ENCODE assay signal across 8 cellular contexts in the genomic region with DNA sequence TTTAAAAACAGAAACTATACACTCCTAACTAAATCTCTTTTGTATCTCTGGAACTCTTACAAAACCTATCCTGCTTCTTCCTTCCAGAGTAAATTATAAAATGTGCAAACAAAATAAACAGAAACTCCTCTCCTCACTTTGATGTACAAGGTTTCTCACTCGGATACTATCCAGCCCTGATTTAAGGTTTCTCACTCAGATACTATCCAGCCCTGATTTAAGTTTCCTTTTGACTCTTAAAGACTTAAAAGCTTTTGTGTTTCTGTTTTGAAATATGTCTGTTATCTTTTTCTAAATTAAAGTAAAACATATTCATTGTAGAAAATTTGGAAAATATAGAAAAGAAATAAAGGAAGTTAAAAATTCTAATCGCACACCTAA.
DNase-seq lines count a peak whose midpoint lies in the region; ATAC-seq, FAIRE-seq and TF ChIP-seq lines count a peak whose summit lies in the region.
"Had no signal": no experiment of that assay in that cellular context is flagged by ENCODE, and none has a peak within 500 bp of the region (broad histone marks: within the 10 kb centered on the region; RNA-seq: fewer than 3 reads in every experiment).

No MANE protein-coding gene starts in this region.

- H3K27ac Mint-ChIP-seq in activated CD8-positive, alpha-beta memory T cell treated with anti-CD3 and anti-CD28 coated beads, Interleukin-2, amount 10 ng/mL, durations not matched to agents 7 days and 5 days = no peak overlapping the region
- no peak overlapping the region for H3K27ac Mint-ChIP-seq in HFFc6
- H3K27ac Mint-ChIP-seq: CD14-positive monocyte had no signal

- peaks cover 14% of the 10 kb centered on the region for H3K27me3 Mint-ChIP-seq in activated CD8-positive, alpha-beta memory T cell treated with anti-CD3 and anti-CD28 coated beads, Interleukin-2, amount 10 ng/mL, durations not matched to agents 7 days and 5 days
- H3K27me3 Mint-ChIP-seq in HFFc6 (ENCODE audit: insufficient read depth) = no peaks in the 10 kb centered on the region

- H3K4me1 Mint-ChIP-seq in activated CD8-positive, alpha-beta memory T cell treated with anti-CD3 and anti-CD28 coated beads, Interleukin-2, amount 10 ng/mL, durations not matched to agents 7 days and 5 days = peaks cover 4% of the 10 kb centered on the region
- H3K4me1 Mint-ChIP-seq in HFFc6 (ENCODE audit: low read depth) = no peaks in the 10 kb centered on the region
- H3K4me1 Mint-ChIP-seq: CD14-positive monocyte had no signal

- H3K4me2 ChIP-seq in keratinocyte (ENCODE audit: control insufficient read depth, extremely low read depth, insufficient read depth, low read depth, low read length) = peak overlapping the region; percentile 20

- no peaks in the 10 kb centered on the region for H3K27me3 ChIP-seq in keratinocyte (ENCODE audit: control insufficient read depth, extremely low read depth, insufficient read depth, low read length)

- dilution Hi-C loops in keratinocyte (cut with MboI; ENCODE audit: extremely low pct_ligation_motif_present, low sequenced_read_pairs) = no loop called here

- H3K9me3 Mint-ChIP-seq in activated CD8-positive, alpha-beta memory T cell treated with anti-CD3 and anti-CD28 coated beads, Interleukin-2, amount 10 ng/mL, durations not matched to agents 7 days and 5 days (ENCODE audit: low read depth) = no peaks in the 10 kb centered on the region
- no peaks in the 10 kb centered on the region for H3K9me3 Mint-ChIP-seq in HFFc6

- H3K4me3 Mint-ChIP-seq in activated CD8-positive, alpha-beta memory T cell treated with anti-CD3 and anti-CD28 coated beads, Interleukin-2, amount 10 ng/mL, durations not matched to agents 7 days and 5 days = peak overlapping the region; percentile 14
- H3K4me3 Mint-ChIP-seq in HFFc6 = peak overlapping the region; percentile 49
- H3K4me3 Mint-ChIP-seq: CD14-positive monocyte had no signal

- no peak for TF ChIP-seq CTCF in HFFc6 (IDR thresholded peaks at IDR 0.05)
- TF ChIP-seq CTCF in keratinocyte (optimal IDR thresholded peaks at IDR 0.05 in 1 of 3, IDR thresholded peaks at IDR 0.05 in 1 of 3, conservative IDR thresholded peaks at IDR 0.05 in 1 of 3; ENCODE audit: extremely low read depth in 1 of 3, insufficient read depth in 2 of 3, low read length in 3 of 3) = no peak

- no peak for FAIRE-seq in keratinocyte (lab: Jason Lieb, UNC)

- H3K4me1 ChIP-seq in keratinocyte (ENCODE audit: control insufficient read depth, extremely low read depth, insufficient read depth, low read length) = no peaks in the 10 kb centered on the region

- no peaks in the 10 kb centered on the region for H3K36me3 Mint-ChIP-seq in activated CD8-positive, alpha-beta memory T cell treated with anti-CD3 and anti-CD28 coated beads, Interleukin-2, amount 10 ng/mL, durations not matched to agents 7 days and 5 days
- H3K36me3 Mint-ChIP-seq in HFFc6 (ENCODE audit: low read depth) = no peaks in the 10 kb centered on the region
- H3K36me3 Mint-ChIP-seq: CD14-positive monocyte had no signal

- H4K20me1 ChIP-seq in keratinocyte (ENCODE audit: control insufficient read depth, extremely low read depth, insufficient read depth, low read length) = no peaks in the 10 kb centered on the region

- no peak overlapping the region for H2AFZ ChIP-seq in keratinocyte (ENCODE audit: control insufficient read depth, low read length)

- CTCF ChIA-PET in activated CD8-positive, alpha-beta memory T cell treated with anti-CD3 and anti-CD28 coated beads, Interleukin-2, amount 10 ng/mL, durations not matched to agents 7 days and 5 days (lab: Charles Lee) = interaction anchor here (0.6 to 1.6 kb wide), 10 partner anchors 8 to 526 kb away, joined by 3 to 10 read pairs (median 3); no protein-coding TSS in a partner anchor

- H3K79me2 ChIP-seq in keratinocyte (ENCODE audit: control insufficient read depth, insufficient read depth, low read length) = no peaks in the 10 kb centered on the region

- H3K27ac ChIP-seq in SK-N-MC (peak overlapping the region; percentile 22; the same call in 1 of the 2 replicates), keratinocyte (ENCODE audit: control insufficient read depth, insufficient read depth, low read length) (no peak overlapping the region)

- H3K9ac ChIP-seq in SK-N-MC (ENCODE audit: insufficient read length) = no peak overlapping the region
- no peak overlapping the region for H3K9ac ChIP-seq in keratinocyte (ENCODE audit: control insufficient read depth, extremely low read depth, insufficient read depth, low read length)

- H3K9me1 ChIP-seq in keratinocyte (ENCODE audit: control insufficient read depth, extremely low read depth, insufficient read depth, low read length) = no peaks in the 10 kb centered on the region

- no peaks in the 10 kb centered on the region for H3K36me3 ChIP-seq in SK-N-MC (ENCODE audit: insufficient read depth, low read length)
- no peaks in the 10 kb centered on the region for H3K36me3 ChIP-seq in keratinocyte (ENCODE audit: control insufficient read depth in 2 of 2, extremely low read depth in 1 of 2, insufficient read depth in 2 of 2, low read length in 2 of 2)

- H3K4me3 ChIP-seq in SK-N-MC (no peak overlapping the region), keratinocyte (ENCODE audit: control insufficient read depth in 2 of 3, extremely low read depth in 1 of 3, insufficient read depth in 2 of 3, low read depth in 1 of 3, low read length in 3 of 3) (no peak overlapping the region)

- ATAC-seq in activated CD8-positive, alpha-beta memory T cell treated with anti-CD3 and anti-CD28 coated beads, Interleukin-2, amount 10 ng/mL, durations not matched to agents 7 days and 5 days = no peak

- H3K9me3 ChIP-seq in SK-N-MC (ENCODE audit: low read depth, low read length) (no peaks in the 10 kb centered on the region), keratinocyte (ENCODE audit: control insufficient read depth, low read depth, low read length) (no peaks in the 10 kb centered on the region)

- no peak for DNase-seq in activated CD8-positive, alpha-beta memory T cell treated with anti-CD3 and anti-CD28 coated beads, Interleukin-2, amount 10 ng/mL, durations not matched to agents 7 days and 5 days
- DNase-seq in activated CD8-positive, alpha-beta memory T cell treated with anti-CD3 and anti-CD28 coated beads, Interleukin-2, amount 50 U/mL, for 4 hours = no peak
- DNase-seq in HFFc6 (no peak), SK-N-MC (ENCODE audit: low read depth, low spot score) (no peak), keratinocyte (ENCODE audit: low read depth, low spot score) (no peak), NCI-H82 treated with DMSO at 0.1 percent for 48 hours (lab: John Stamatoyannopoulos, UW; ENCODE audit: unreplicated experiment) (no peak), epidermal melanocyte (ENCODE audit: insufficient read length, low spot score) (no peak)
